16 cellular contexts compared by ENCODE assay signal in the genomic region with DNA sequence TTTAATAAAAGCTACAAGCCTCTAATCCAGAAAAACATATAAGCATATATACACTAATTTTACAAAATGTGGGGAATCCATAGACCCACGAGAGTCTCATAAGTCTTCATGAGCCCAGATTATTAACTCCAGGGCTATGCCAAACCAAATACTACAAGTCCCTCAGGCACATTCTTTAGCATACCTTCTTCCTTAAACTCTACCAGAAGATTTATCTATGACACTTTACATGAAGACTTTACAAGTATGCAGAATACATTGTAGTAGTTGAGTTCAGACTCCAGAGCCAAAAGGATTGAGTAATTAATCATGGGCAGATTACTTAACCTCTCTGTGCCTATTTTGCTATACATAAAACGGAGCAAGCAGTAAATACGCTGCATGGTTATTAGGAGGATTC.
DNase-seq lines count a peak whose midpoint lies in the region; ATAC-seq and TF ChIP-seq lines count a peak whose summit lies in the region.
"Had no signal": no experiment of that assay in that cellular context is flagged by ENCODE, and none has a peak within 500 bp of the region (broad histone marks: within the 10 kb centered on the region; RNA-seq: fewer than 3 reads in every experiment).

No MANE protein-coding gene starts in this region.

- no peaks in the 10 kb centered on the region for H3K4me1 ChIP-seq in foreskin keratinocyte
- H3K4me1 ChIP-seq: BLaER1 had no signal

- H3K27me3 Mint-ChIP-seq in CD4-positive, alpha-beta T cell: no peaks in the 10 kb centered on the region
- H3K27me3 Mint-ChIP-seq: CD4-positive, CD25-positive, alpha-beta regulatory T cell had no signal

- TF ChIP-seq CTCF in foreskin keratinocyte (conservative IDR thresholded peaks at IDR 0.05): no peak
- no peak for TF ChIP-seq CTCF in CD4-positive, alpha-beta T cell (IDR thresholded peaks at IDR 0.05)

- no peak overlapping the region for H3K27ac Mint-ChIP-seq in CD4-positive, alpha-beta T cell
- H3K27ac Mint-ChIP-seq: CD4-positive, CD25-positive, alpha-beta regulatory T cell; GM23338 had no signal

- no peaks in the 10 kb centered on the region for H3K9me3 ChIP-seq in CD4-positive, alpha-beta T cell (ENCODE audit: control insufficient read depth, low read length)
- H3K9me3 ChIP-seq: BLaER1 had no signal

- H3K36me3 Mint-ChIP-seq in CD4-positive, alpha-beta T cell (ENCODE audit: low read depth): no peaks in the 10 kb centered on the region
- H3K36me3 Mint-ChIP-seq: CD4-positive, CD25-positive, alpha-beta regulatory T cell had no signal

- H3K9me3 Mint-ChIP-seq in CD4-positive, alpha-beta T cell: no peaks in the 10 kb centered on the region
- H3K9me3 Mint-ChIP-seq: GM23338 had no signal

- no peak overlapping the region for H3K4me3 Mint-ChIP-seq in CD4-positive, alpha-beta T cell
- H3K4me3 Mint-ChIP-seq: CD4-positive, CD25-positive, alpha-beta regulatory T cell; GM23338 had no signal

- H3K4me1 Mint-ChIP-seq in CD4-positive, alpha-beta T cell (ENCODE audit: low read depth): no peaks in the 10 kb centered on the region
- H3K4me1 Mint-ChIP-seq: CD4-positive, CD25-positive, alpha-beta regulatory T cell; GM23338 had no signal

- DNase-seq in SIG-M5 treated with dmso at 0.1 percent for 504 hours (lab: John Stamatoyannopoulos, UW; ENCODE audit: unreplicated experiment) (peak; percentile 0), SIG-M5 (lab: John Stamatoyannopoulos, UW) (no peak), T47D (ENCODE audit: low read depth in 1 of 2, low spot score in 1 of 2) (peak; percentile 7 to 89), foreskin keratinocyte (peak; percentile 32 to 67), retina (no peak)
- DNase-seq in activated CD4-positive, CD25-positive, alpha-beta regulatory T cell treated with anti-CD3 and anti-CD28 coated beads, Interleukin-2, amount 50 U/mL, for 72 hours: no peak
- no peak for DNase-seq in CD4-positive, alpha-beta T cell
- DNase-seq: AML-193; Calu3; CD4-positive, CD25-positive, alpha-beta regulatory T cell; DMS 273 treated with DMSO at 0.1 percent for 48 hours; H7; IMR-90 had no signal

- intact Hi-C loops in CD4-positive, alpha-beta T cell (cut with DNase I, micrococcal nuclease): no loop called here

- CTCF ChIA-PET in CD4-positive, alpha-beta T cell (lab: Charles Lee): no interaction called here

- no peaks in the 10 kb centered on the region for H3K27me3 ChIP-seq in foreskin keratinocyte
- H3K27me3 ChIP-seq in CD4-positive, alpha-beta T cell (ENCODE audit: control insufficient read depth, insufficient read depth, low read length): no peaks in the 10 kb centered on the region
- H3K27me3 ChIP-seq: BLaER1 had no signal

- in situ Hi-C loops in T47D (cut with HindIII; ENCODE audit: low pct_unique_long_range_greater_than_20kb, low sequenced_read_pairs): no loop called here

- H3K27ac ChIP-seq in foreskin keratinocyte: no peak overlapping the region
- H3K27ac ChIP-seq in CD4-positive, alpha-beta T cell (ENCODE audit: low read depth, low read length): no peak overlapping the region
- H3K27ac ChIP-seq: 22Rv1, BLaER1 had no signal

- POLR2A ChIA-PET in CD4-positive, alpha-beta T cell (lab: Charles Lee): no interaction called here

- ATAC-seq in foreskin keratinocyte: peak; percentile 12
- no peak for ATAC-seq in CD4-positive, alpha-beta T cell (ENCODE audit: poor library complexity)
- ATAC-seq: GM23338 had no signal

Comparison
In these comparisons a context has a peak if more than half of its experiments do, and no peak if none do; other contexts are left out.
1. DNase-seq: peak in SIG-M5 treated with dmso at 0.1 percent for 504 hours (single experiment), T47D (2 of 2) and foreskin keratinocyte (2 of 2); none in SIG-M5 (single experiment), retina (single experiment), activated CD4-positive, CD25-positive, alpha-beta regulatory T cell treated with anti-CD3 and anti-CD28 coated beads, Interleukin-2, amount 50 U/mL, for 72 hours (single experiment) and CD4-positive, alpha-beta T cell (0 of 10).